In the genomic region with DNA sequence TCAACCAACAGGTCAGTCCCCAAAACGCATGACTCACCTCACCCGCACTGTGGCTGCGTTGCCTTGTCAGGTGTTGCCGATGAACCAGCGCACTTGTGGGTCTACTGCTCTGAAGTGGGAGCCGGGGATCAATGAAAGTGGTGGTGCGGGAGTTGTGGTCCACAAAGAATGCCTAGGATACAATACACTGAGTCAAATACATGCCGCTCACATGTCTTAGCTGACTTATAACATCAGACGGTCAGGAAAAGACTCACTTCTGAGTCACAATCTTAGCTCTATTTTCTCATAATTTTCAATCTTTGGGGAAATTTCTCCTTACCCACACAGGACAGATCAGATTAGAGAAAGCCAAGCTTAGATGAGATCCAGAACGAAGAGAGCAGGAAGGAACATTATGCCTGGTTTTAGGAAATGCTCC, we compare ENCODE assay signal across 1 cellular context.
A peak's percentile ranks its signal among the peaks of the same experiment; 100 is the strongest.
TF ChIP-seq lines count a peak whose summit lies in the region.

No MANE protein-coding gene starts in this region.

TF ChIP-seq in SK-N-SH, 30 proteins besides CTCF, POLR2A, EP300 and RAD21 (continued from another document):
- TF ChIP-seq, protein P1, sequence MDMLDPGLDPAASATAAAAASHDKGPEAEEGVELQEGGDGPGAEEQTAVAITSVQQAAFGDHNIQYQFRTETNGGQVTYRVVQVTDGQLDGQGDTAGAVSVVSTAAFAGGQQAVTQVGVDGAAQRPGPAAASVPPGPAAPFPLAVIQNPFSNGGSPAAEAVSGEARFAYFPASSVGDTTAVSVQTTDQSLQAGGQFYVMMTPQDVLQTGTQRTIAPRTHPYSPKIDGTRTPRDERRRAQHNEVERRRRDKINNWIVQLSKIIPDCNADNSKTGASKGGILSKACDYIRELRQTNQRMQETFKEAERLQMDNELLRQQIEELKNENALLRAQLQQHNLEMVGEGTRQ (IDR thresholded peaks at IDR 0.05; ENCODE audit: borderline replicate concordance, low read depth, low read length), result no peak
- TF ChIP-seq MEF2A (IDR thresholded peaks at IDR 0.05; ENCODE audit: borderline replicate concordance, low read depth), result peak; percentile 72; the same call in 1 of the 2 replicates
- no peak for TF ChIP-seq MXI1 (IDR thresholded peaks at IDR 0.05; ENCODE audit: low read depth, low read length)
- TF ChIP-seq, protein P2, sequence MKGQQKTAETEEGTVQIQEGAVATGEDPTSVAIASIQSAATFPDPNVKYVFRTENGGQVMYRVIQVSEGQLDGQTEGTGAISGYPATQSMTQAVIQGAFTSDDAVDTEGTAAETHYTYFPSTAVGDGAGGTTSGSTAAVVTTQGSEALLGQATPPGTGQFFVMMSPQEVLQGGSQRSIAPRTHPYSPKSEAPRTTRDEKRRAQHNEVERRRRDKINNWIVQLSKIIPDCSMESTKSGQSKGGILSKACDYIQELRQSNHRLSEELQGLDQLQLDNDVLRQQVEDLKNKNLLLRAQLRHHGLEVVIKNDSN (IDR thresholded peaks at IDR 0.05; ENCODE audit: borderline replicate concordance, low read depth), result no peak
- peak; percentile 98 for TF ChIP-seq TCF12 (IDR thresholded peaks at IDR 0.05)
- TF ChIP-seq GATA2 (CRISPR knock-in tag; IDR thresholded peaks at IDR 0.05), result no peak
- TF ChIP-seq POLR2AphosphoS5 (IDR thresholded peaks at IDR 0.05; ENCODE audit: low read depth, low read length), result 0 out of 2 replicates have a peak, but pooled peaks have one; percentile 69
- TF ChIP-seq EZH2phosphoT487 (IDR thresholded peaks at IDR 0.05; ENCODE audit: borderline replicate concordance, low read depth), result no peak
- TF ChIP-seq SIN3A (IDR thresholded peaks at IDR 0.05; ENCODE audit: borderline replicate concordance, low read depth, low read length), result peak; percentile 64; the same call in 1 of the 2 replicates
